ENCODE assay signal across 1 cellular context in the genomic region with DNA sequence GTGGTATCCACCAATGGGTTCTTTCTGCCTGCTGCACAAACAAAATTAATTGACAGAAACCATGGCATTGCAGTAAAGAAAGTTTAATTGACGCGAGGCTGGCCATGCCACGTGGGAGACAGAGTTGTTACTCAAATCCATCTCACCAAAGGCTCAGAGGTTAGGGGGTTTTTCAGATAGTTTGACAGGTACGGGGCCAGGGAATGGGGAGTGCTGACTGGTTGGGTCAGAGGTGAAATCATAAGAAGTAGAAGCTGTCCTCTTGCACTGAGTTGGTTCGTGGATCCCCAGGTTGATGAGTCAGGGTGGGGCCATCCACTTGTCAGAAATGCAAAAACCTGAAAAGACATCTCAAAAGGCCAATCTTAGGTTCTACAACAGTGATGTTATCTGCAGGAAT.
TF ChIP-seq lines count a peak whose summit lies in the region.

No MANE protein-coding gene starts in this region.

TF ChIP-seq in K562, 482 proteins besides CTCF, POLR2A, EP300 and RAD21 (continued from another document):
- TF ChIP-seq, protein P1, sequence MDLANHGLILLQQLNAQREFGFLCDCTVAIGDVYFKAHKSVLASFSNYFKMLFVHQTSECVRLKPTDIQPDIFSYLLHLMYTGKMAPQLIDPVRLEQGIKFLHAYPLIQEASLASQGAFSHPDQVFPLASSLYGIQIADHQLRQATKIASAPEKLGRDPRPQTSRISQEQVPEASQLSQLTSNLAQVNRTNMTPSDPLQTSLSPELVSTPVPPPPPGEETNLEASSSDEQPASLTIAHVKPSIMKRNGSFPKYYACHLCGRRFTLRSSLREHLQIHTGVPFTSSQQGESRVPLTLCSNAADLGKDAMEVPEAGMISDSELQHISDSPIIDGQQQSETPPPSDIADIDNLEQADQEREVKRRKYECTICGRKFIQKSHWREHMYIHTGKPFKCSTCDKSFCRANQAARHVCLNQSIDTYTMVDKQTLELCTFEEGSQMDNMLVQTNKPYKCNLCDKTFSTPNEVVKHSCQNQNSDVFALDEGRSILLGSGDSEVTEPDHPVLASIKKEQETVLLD (IDR thresholded peaks at IDR 0.05): no peak
- TF ChIP-seq SNRNP70 (optimal IDR thresholded peaks at IDR 0.05; ENCODE audit: low read depth, low read length): no peak
- TF ChIP-seq, protein P2, sequence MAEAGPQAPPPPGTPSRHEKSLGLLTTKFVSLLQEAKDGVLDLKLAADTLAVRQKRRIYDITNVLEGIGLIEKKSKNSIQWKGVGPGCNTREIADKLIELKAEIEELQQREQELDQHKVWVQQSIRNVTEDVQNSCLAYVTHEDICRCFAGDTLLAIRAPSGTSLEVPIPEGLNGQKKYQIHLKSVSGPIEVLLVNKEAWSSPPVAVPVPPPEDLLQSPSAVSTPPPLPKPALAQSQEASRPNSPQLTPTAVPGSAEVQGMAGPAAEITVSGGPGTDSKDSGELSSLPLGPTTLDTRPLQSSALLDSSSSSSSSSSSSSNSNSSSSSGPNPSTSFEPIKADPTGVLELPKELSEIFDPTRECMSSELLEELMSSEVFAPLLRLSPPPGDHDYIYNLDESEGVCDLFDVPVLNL (CRISPR knock-in tag; IDR thresholded peaks at IDR 0.05; ENCODE audit: low read depth): no peak
- no peak for TF ChIP-seq TBP (optimal IDR thresholded peaks at IDR 0.05; ENCODE audit: low read depth, low read length)
- TF ChIP-seq POLR2G (IDR thresholded peaks at IDR 0.05; ENCODE audit: low read depth, low read length): no peak
